ENCODE assay signal across 8 cellular contexts in the genomic region with DNA sequence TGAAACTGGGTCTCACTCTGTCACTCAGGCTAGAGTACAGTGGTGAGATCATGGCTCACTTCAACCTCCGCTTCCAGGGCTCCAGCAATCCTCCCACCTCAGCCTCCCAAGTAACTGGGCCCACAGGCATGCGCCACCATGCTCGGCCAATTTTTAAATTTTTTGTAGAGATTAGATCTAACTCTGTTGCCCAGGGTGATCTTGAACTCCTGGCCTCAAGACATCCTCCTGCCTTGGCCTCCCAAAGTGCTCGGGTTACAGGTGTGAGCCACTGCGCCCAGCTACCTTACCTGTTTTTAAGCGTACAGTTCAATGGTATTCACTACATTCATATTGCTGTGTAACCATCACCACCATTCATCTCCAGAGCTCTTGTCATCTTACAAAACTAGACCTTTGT.
"Had no signal": no experiment of that assay in that cellular context is flagged by ENCODE, and none has a peak within 500 bp of the region (broad histone marks: within the 10 kb centered on the region; RNA-seq: fewer than 3 reads in every experiment).

No MANE protein-coding gene starts in this region.

- H3K4me3 Mint-ChIP-seq: GM23338, H9, HFFc6 had no signal

- H2AFZ ChIP-seq: GM23248, GM23338 had no signal

- H3K4me3 ChIP-seq: GM23248, GM23338, HAP-1 had no signal

- H3K27ac ChIP-seq: GM23248 had no signal

- H3K36me3 ChIP-seq: HAP-1 had no signal

- H3K4me1 ChIP-seq: HAP-1 had no signal

- H3K27ac Mint-ChIP-seq: GM23338, H9, HFFc6 had no signal

- DNase-seq: GM23248, GOT3, H7, H9, HCEC 1CT, HFFc6 had no signal

- H3K9ac ChIP-seq: GM23248 had no signal

- H3K4me2 ChIP-seq: GM23338 had no signal
